ENCODE assay signal across 2 cellular contexts in the genomic region with DNA sequence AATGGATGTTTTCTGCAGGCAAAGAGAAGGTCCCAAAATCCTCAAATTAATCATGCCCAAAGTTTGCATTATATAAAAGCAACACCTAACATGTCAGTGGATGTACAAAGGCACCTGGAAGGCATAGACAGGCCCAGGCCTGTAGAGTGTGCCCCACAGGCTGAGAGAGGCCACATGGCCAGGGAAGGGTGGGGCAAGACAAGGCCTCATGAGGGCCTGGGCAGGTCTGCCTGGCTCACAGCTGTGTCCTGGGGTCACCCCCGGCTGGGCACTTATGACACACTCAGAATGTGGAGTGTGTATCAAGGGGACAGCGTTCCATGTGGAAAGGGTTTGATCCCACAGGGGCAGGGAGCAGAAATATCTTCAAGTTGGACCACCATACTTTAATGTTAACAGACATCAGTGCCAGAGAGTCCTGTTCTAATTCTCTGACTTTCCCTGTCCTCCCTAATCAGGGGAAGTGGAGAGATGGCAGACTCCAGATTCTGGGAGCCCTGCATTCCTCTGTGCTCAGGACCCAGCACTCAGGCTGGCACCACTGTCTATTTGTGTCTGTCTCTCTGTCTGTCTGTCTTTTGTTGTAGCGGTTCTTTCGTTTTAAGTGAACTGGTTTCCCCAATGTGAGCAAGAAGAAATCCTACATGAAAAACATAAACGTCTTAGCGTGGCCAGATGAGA.
A peak's percentile ranks its signal among the peaks of the same experiment; 100 is the strongest.
TF ChIP-seq lines count a peak whose summit lies in the region.

No MANE protein-coding gene starts in this region.

TF ChIP-seq in IMR-90, 13 proteins besides CTCF, POLR2A, EP300 and RAD21:
- no peak for TF ChIP-seq CEBPB (IDR thresholded peaks at IDR 0.05; ENCODE audit: low read depth, low read length)
- TF ChIP-seq ELK1 (IDR thresholded peaks at IDR 0.05; ENCODE audit: borderline replicate concordance, low read depth, low read length) = no peak
- TF ChIP-seq BHLHE40 (IDR thresholded peaks at IDR 0.05; ENCODE audit: low read depth, low read length) = no peak
- TF ChIP-seq USF2 (IDR thresholded peaks at IDR 0.05; ENCODE audit: low read depth, low read length) = no peak
- TF ChIP-seq RFX5 (IDR thresholded peaks at IDR 0.05; ENCODE audit: low read depth, low read length) = no peak
- no peak for TF ChIP-seq CHD1 (IDR thresholded peaks at IDR 0.05; ENCODE audit: low read depth, low read length)
- no peak for TF ChIP-seq MAZ (IDR thresholded peaks at IDR 0.05; ENCODE audit: borderline replicate concordance, low read depth, low read length)
- TF ChIP-seq MXI1 (IDR thresholded peaks at IDR 0.05; ENCODE audit: borderline replicate concordance, low read depth, low read length) = no peak
- no peak for TF ChIP-seq NFE2L2 (IDR thresholded peaks at IDR 0.05; ENCODE audit: low read depth, low read length)
- TF ChIP-seq RCOR1 (IDR thresholded peaks at IDR 0.05; ENCODE audit: insufficient replicate concordance, low read length) = no peak
- TF ChIP-seq MAFK (IDR thresholded peaks at IDR 0.05; ENCODE audit: low read depth, low read length) = no peak
- no peak for TF ChIP-seq SMC3 (IDR thresholded peaks at IDR 0.05; ENCODE audit: low read depth, low read length)
- no peak for TF ChIP-seq FOS (IDR thresholded peaks at IDR 0.05; ENCODE audit: low read depth, low read length)
TF ChIP-seq in IMR-90: peak in this region for 0.

TF ChIP-seq in K562, 482 proteins besides CTCF, POLR2A, EP300 and RAD21:
- TF ChIP-seq ZNF551 (CRISPR knock-in tag; IDR thresholded peaks at IDR 0.05) (no peak), GTF2F1 (IDR thresholded peaks at IDR 0.05; ENCODE audit: low read depth, low read length) (no peak), ZNF134 (CRISPR knock-in tag; conservative IDR thresholded peaks at IDR 0.05) (0 out of 2 replicates have a peak, but pooled peaks have one; percentile 42)
